ENCODE assay signal across 20 cellular contexts in genomic region chr4:76373919-76374552, GRCh38. TPM values are rescaled to one million over a fixed set of nuclear protein-coding genes. Genes with fewer than 3 reads are reported as not detected.
DNase-seq lines count a peak whose midpoint lies in the region; ATAC-seq, FAIRE-seq and TF ChIP-seq lines count a peak whose summit lies in the region.
"Had no signal": no experiment of that assay in that cellular context is flagged by ENCODE, and none has a peak within 500 bp of the region (broad histone marks: within the 10 kb centered on the region; RNA-seq: fewer than 3 reads in every experiment).

No MANE protein-coding gene starts in this region.

- no peak for FAIRE-seq in kidney (lab: Jason Lieb, UNC)

- H3K36me3 ChIP-seq in PC-3 (ENCODE audit: low read depth, low read length) (no peaks in the 10 kb centered on the region; the same call in 1 of the 2 replicates), ascending aorta (no peaks in the 10 kb centered on the region), kidney (ENCODE audit: control insufficient read depth in 1 of 2, insufficient read depth in 2 of 2, low read length in 2 of 2) (no peaks in the 10 kb centered on the region)
- H3K36me3 ChIP-seq: BE2C, gastrocnemius medialis had no signal

- no peak for TF ChIP-seq CTCF in PC-3 (conservative IDR thresholded peaks at IDR 0.05; ENCODE audit: low read depth, low read length)
- no peak for TF ChIP-seq CTCF in choroid plexus epithelial cell (conservative IDR thresholded peaks at IDR 0.05; ENCODE audit: low read depth, low read length)
- TF ChIP-seq CTCF in ascending aorta (IDR thresholded peaks at IDR 0.05): no peak
- TF ChIP-seq CTCF in kidney (IDR thresholded peaks at IDR 0.05; ENCODE audit: borderline replicate concordance, extremely low read depth, insufficient read depth): no peak

- H3K27ac ChIP-seq in PC-3 (ENCODE audit: low read length) (peak overlapping the region; percentile 23), ascending aorta (no peak overlapping the region), kidney (ENCODE audit: low read depth in 2 of 2, low read length in 2 of 2) (no peak overlapping the region)
- H3K27ac ChIP-seq: gastrocnemius medialis, KMS-11 had no signal

- H3K4me1 ChIP-seq in PC-3 (ENCODE audit: insufficient read depth, low read length): peaks cover 20% of the 10 kb centered on the region
- H3K4me1 ChIP-seq in ascending aorta: no peaks in the 10 kb centered on the region
- H3K4me1 ChIP-seq in kidney (ENCODE audit: control insufficient read depth in 1 of 2, insufficient read depth in 1 of 2, low read depth in 1 of 2, low read length in 2 of 2): peaks cover 0 to 12% of the 10 kb centered on the region in 2 donors

- CTCF ChIA-PET in PC-3 (lab: Charles Lee): interaction anchor here (0.6 kb wide), 2 partner anchors 36 to 360 kb away, joined by 3 to 4 read pairs; no protein-coding TSS in a partner anchor

- DNase-seq in EH (ENCODE audit: low read depth) (peak; percentile 48), PC-3 (peak; percentile 61), choroid plexus epithelial cell (ENCODE audit: low read depth) (peak; percentile 33), lung microvascular endothelial cell (ENCODE audit: low read depth in 2 of 2) (peak; percentile 26 to 46), ascending aorta (ENCODE audit: low spot score in 2 of 2) (no peak), SHP77 treated with DMSO at 0.1 percent for 48 hours (lab: John Stamatoyannopoulos, UW) (no peak), kidney (no peak)
- DNase-seq: activated naive CD8-positive, alpha-beta T cell treated with anti-CD3 and anti-CD28 coated beads, Interleukin-2, amount 50 U/mL, for 24 hours; activated T-cell treated with anti-CD3 and anti-CD28 coated beads, Interleukin-2, amount 50 U/mL, for 48 hours; BE2C; DMS79 treated with DMSO at 0.1 percent for 48 hours; gastrocnemius medialis; immature natural killer cell; NCI-H2029 treated with DMSO at 0.1 percent for 48 hours; NCI-H82; SHP77 had no signal

- no peaks in the 10 kb centered on the region for H3K79me2 ChIP-seq in PC-3 (ENCODE audit: low read length)

- POLR2A ChIA-PET in PC-3 (lab: Charles Lee; ENCODE audit: unreplicated experiment): interaction anchor here (0.5 kb wide), 1 partner anchor 29 kb away, joined by 8 read pairs; no protein-coding TSS in a partner anchor

- no peak overlapping the region for H3K9ac ChIP-seq in PC-3 (ENCODE audit: low read length)
- H3K9ac ChIP-seq in kidney (ENCODE audit: low read length in 2 of 2): no peak overlapping the region
- H3K9ac ChIP-seq: KMS-11 had no signal

- H3K27me3 ChIP-seq in PC-3 (ENCODE audit: low read length): no peaks in the 10 kb centered on the region
- H3K27me3 ChIP-seq in ascending aorta: no peaks in the 10 kb centered on the region
- H3K27me3 ChIP-seq: BE2C, gastrocnemius medialis had no signal

- intact Hi-C loops in PC-3 (cut with micrococcal nuclease): loop anchor here (10.0 kb wide), 1 partner anchor 69 kb away; the partner anchor contains the start of gene STBD1
- intact Hi-C loops in ascending aorta (cut with DNase I): no loop called here
- intact Hi-C loops in kidney (cut with DNase I): no loop called here

- no peaks in the 10 kb centered on the region for H3F3A ChIP-seq in PC-3 (ENCODE audit: low read length, unreplicated experiment)

- H3K9me3 ChIP-seq in PC-3 (ENCODE audit: low read length): no peaks in the 10 kb centered on the region
- H3K9me3 ChIP-seq in ascending aorta: no peaks in the 10 kb centered on the region
- no peaks in the 10 kb centered on the region for H3K9me3 ChIP-seq in kidney (ENCODE audit: control insufficient read depth in 1 of 2, low read length in 2 of 2)
- H3K9me3 ChIP-seq: BE2C, gastrocnemius medialis had no signal

- H4K20me1 ChIP-seq in PC-3 (ENCODE audit: low read length): no peaks in the 10 kb centered on the region

- peak overlapping the region; percentile 62 for H3K4me2 ChIP-seq in PC-3 (ENCODE audit: low read length)
- H3K4me2 ChIP-seq: KMS-11 had no signal

- no peaks in the 10 kb centered on the region for H3K9me2 ChIP-seq in PC-3 (replicated peaks; ENCODE audit: low read length)

- peak overlapping the region; percentile 41 for H3K4me3 ChIP-seq in PC-3 (ENCODE audit: low read length)
- no peak overlapping the region for H3K4me3 ChIP-seq in choroid plexus epithelial cell (ENCODE audit: low read depth, low read length)
- no peak overlapping the region for H3K4me3 ChIP-seq in ascending aorta
- H3K4me3 ChIP-seq in kidney (ENCODE audit: low read length in 2 of 2): no peak overlapping the region
- H3K4me3 ChIP-seq: gastrocnemius medialis had no signal

- H2AFZ ChIP-seq in PC-3 (ENCODE audit: low read length): peak overlapping the region; percentile 20; the same call in 1 of the 2 replicates

- ATAC-seq in PC-3 (peak; percentile 78), GM21515 (IDR thresholded peaks at IDR 0.05; ENCODE audit: unreplicated experiment) (no peak)
- ATAC-seq: activated naive CD8-positive, alpha-beta T cell treated with anti-CD3 and anti-CD28 coated beads, Interleukin-2, amount 50 U/mL, for 24 hours; gastrocnemius medialis had no signal

- no TSS peak for BruUV-seq in PC-3 (replicated peaks; lab: Mats Ljungman, UMichigan)

RNA-seq across cellular contexts. Expression of gene CCDC158, which starts 46.9 kb away (rescaled TPM):
- total RNA-seq in PC-3 (2014; rRNA removed): not detected in 2 replicates
- total RNA-seq in lung microvascular endothelial cell: not detected in 2 replicates
- total RNA-seq in ascending aorta: 1.1 TPM
- 1.0 TPM for total RNA-seq in kidney
- 0.24 TPM for polyA plus RNA-seq in kidney (ENCODE audit: insufficient read depth, low read depth, low replicate concordance)
- total RNA-seq: dermis microvascular lymphatic vessel endothelial cell, gastrocnemius medialis, pulmonary artery endothelial cell had no signal
- polyA plus RNA-seq: immature natural killer cell had no signal

Comparison
In these comparisons a context has a peak if more than half of its experiments do, and no peak if none do; other contexts are left out.
1. DNase-seq: peak in EH (single experiment), PC-3 (single experiment), choroid plexus epithelial cell (single experiment) and lung microvascular endothelial cell (2 of 2); none in ascending aorta (0 of 2), SHP77 treated with DMSO at 0.1 percent for 48 hours (single experiment) and kidney (single experiment).